ENCODE assay signal across 20 cellular contexts in genomic region chr2:193276069-193276468, GRCh38.
"Had no signal": no experiment of that assay in that cellular context is flagged by ENCODE, and none has a peak within 500 bp of the region (broad histone marks: within the 10 kb centered on the region; RNA-seq: fewer than 3 reads in every experiment).

No MANE protein-coding gene starts in this region.

- H3K4me2 ChIP-seq: SK-N-SH had no signal

- ATAC-seq: Panc1, PC-3 had no signal

- H3K27ac ChIP-seq: RWPE1 had no signal

- DNase-seq: Karpas-422, KG1, MG63, NCI-H1092, NCI-H1105 treated with DMSO at 0.1 percent for 48 hours, NCI-H1417 treated with DMSO at 0.1 percent for 48 hours, NCI-H146, NCI-H1694 treated with DMSO at 0.1 percent for 48 hours, NCI-H1930, NCI-H2081, NCI-H2107, NCI-H2227 treated with DMSO at 0.1 percent for 48 hours, NCI-H524, NCI-H526 treated with DMSO at 0.1 percent for 48 hours, NCI-H748 treated with DMSO at 0.1 percent for 48 hours, PC-3, SHP77, SK-N-SH had no signal

- H3K4me3 ChIP-seq: MG63 had no signal

- H3K9ac ChIP-seq: SK-N-SH had no signal

- H3K27me3 ChIP-seq: MG63 had no signal

- H3K9me3 ChIP-seq: MG63, SK-N-SH had no signal

- H3K36me3 ChIP-seq: MG63 had no signal
